8 cellular contexts compared by ENCODE assay signal in genomic region chr3:36380171-36381031, GRCh38. TPM values are rescaled to one million over a fixed set of nuclear protein-coding genes. Genes with fewer than 3 reads are reported as not detected.
A peak's percentile ranks its signal among the peaks of the same experiment; 100 is the strongest.
DNase-seq lines count a peak whose midpoint lies in the region; ATAC-seq and TF ChIP-seq lines count a peak whose summit lies in the region.

A gene with protein sequence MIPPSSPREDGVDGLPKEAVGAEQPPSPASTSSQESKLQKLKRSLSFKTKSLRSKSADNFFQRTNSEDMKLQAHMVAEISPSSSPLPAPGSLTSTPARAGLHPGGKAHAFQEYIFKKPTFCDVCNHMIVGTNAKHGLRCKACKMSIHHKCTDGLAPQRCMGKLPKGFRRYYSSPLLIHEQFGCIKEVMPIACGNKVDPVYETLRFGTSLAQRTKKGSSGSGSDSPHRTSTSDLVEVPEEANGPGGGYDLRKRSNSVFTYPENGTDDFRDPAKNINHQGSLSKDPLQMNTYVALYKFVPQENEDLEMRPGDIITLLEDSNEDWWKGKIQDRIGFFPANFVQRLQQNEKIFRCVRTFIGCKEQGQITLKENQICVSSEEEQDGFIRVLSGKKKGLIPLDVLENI (plus strand): TSS chr3:36380504. CDS start chr3:36380644, 140 bp downstream.

- H4K20me1 ChIP-seq in GM23248 (ENCODE audit: insufficient read depth): no peaks in the 10 kb centered on the region

- H3K27me3 ChIP-seq in BE2C (no peaks in the 10 kb centered on the region), GM23248 (replicated peaks; ENCODE audit: insufficient read depth) (no peaks in the 10 kb centered on the region), esophagus squamous epithelium (peaks cover 0 to 20% (median 0%) of the 10 kb centered on the region in 4 donors)

- H3K36me3 ChIP-seq in BE2C (peaks cover 13% of the 10 kb centered on the region), GM23248 (ENCODE audit: low read depth) (no peaks in the 10 kb centered on the region), esophagus squamous epithelium (no peaks in the 10 kb centered on the region)

- intact Hi-C loops in esophagus squamous epithelium (cut with DNase I): no loop called here

- ATAC-seq in GM19397 (IDR thresholded peaks at IDR 0.05; ENCODE audit: unreplicated experiment) (no peak), HG03196 (IDR thresholded peaks at IDR 0.05; ENCODE audit: unreplicated experiment) (no peak)

- no peaks in the 10 kb centered on the region for H3K9me3 ChIP-seq in BE2C
- no peaks in the 10 kb centered on the region for H3K9me3 ChIP-seq in GM23248 (ENCODE audit: low read depth)
- no peaks in the 10 kb centered on the region for H3K9me3 ChIP-seq in esophagus squamous epithelium

- H3K9me2 ChIP-seq in GM23248 (ENCODE audit: insufficient read depth): 0 out of 2 replicates have a peak, but pooled peaks cover 3% of the 10 kb centered on the region

- H3F3A ChIP-seq in GM23248 (ENCODE audit: insufficient read depth): no peaks in the 10 kb centered on the region

- H3K4me2 ChIP-seq in GM23248 (ENCODE audit: unreplicated experiment): peak within 1 kb of the TSS; percentile 83

- H3K4me3 ChIP-seq in BE2C (ENCODE audit: low read depth, low read length) (peak within 1 kb of the TSS; percentile 89), GM23248 (peak within 1 kb of the TSS; percentile 79), esophagus squamous epithelium (peak within 1 kb of the TSS; percentile 25 to 70 (median 42))

- in situ Hi-C loops in GM23248 (cut with MboI): no loop called here

- DNase-seq in BE2C (peak; percentile 86), GM23248 (peak; percentile 63), SKM-1 (lab: John Stamatoyannopoulos, UW; ENCODE audit: unreplicated experiment) (peak; percentile 45), esophagus squamous epithelium (lab: John Stamatoyannopoulos, UW) (no peak)
- no peak for DNase-seq in activated naive CD4-positive, alpha-beta T cell treated with Interleukin-2 at 50 U/mL for 16 hours

- 2% methylated on average over 47 to 49 of the region's 76 CpGs for WGBS in GM23248 (ENCODE audit: low coverage in 1 of 2, low lambda C conversion rate in 2 of 2, missing lambda C conversion rate in 2 of 2), 2 experiments
- 3% methylated on average over 5 to 17 of the region's 76 CpGs for WGBS in esophagus squamous epithelium, 2 donors

- H3K9me3 Mint-ChIP-seq in nephron: no peaks in the 10 kb centered on the region

- TF ChIP-seq CTCF in BE2C (IDR thresholded peaks at IDR 0.05; ENCODE audit: low read depth, low read length) (no peak), esophagus squamous epithelium (IDR thresholded peaks at IDR 0.05) (no peak), nephron (IDR thresholded peaks at IDR 0.05; ENCODE audit: unreplicated experiment in 3 of 3) (no peak)

- no peak within 1 kb of the TSS for H3K27ac ChIP-seq in GM23248
- peak within 1 kb of the TSS in 2 of 4 donors; percentile 6 to 22 for H3K27ac ChIP-seq in esophagus squamous epithelium

- no peaks in the 10 kb centered on the region for H3K36me3 Mint-ChIP-seq in nephron (ENCODE audit: low read depth)

- H3K4me3 Mint-ChIP-seq in nephron: peak within 1 kb of the TSS; percentile 85 to 90 (median 88)

- no peaks in the 10 kb centered on the region for H3K79me2 ChIP-seq in GM23248 (ENCODE audit: insufficient read depth)

- no peak for TF ChIP-seq POLR2A in esophagus squamous epithelium (IDR thresholded peaks at IDR 0.05)

- H3K4me1 ChIP-seq in BE2C: no peaks in the 10 kb centered on the region
- H3K4me1 ChIP-seq in GM23248 (ENCODE audit: insufficient read depth): no peaks in the 10 kb centered on the region; the same call in 1 of the 2 replicates
- peaks cover 0 to 15% (median 8%) of the 10 kb centered on the region in 3 donors for H3K4me1 ChIP-seq in esophagus squamous epithelium

- H2AFZ ChIP-seq in GM23248: peak within 1 kb of the TSS; percentile 78

- peaks cover 23% of the 10 kb centered on the region for H3K27me3 Mint-ChIP-seq in nephron (ENCODE audit: low read depth)

- peak within 1 kb of the TSS; percentile 65 for H3K9ac ChIP-seq in GM23248

- peaks cover 16% of the 10 kb centered on the region for H3K4me1 Mint-ChIP-seq in nephron

- peak within 1 kb of the TSS in 2 of 3 experiments; percentile 38 to 61 for H3K27ac Mint-ChIP-seq in nephron

RNA-seq across cellular contexts. Expression of the gene that starts here (rescaled TPM):
- 55.6 TPM for polyA plus RNA-seq in BE2C (2012; ENCODE audit: insufficient read depth, insufficient read length, low read depth)
- total RNA-seq in GM23248 (2014; rRNA removed; shearing (Covaris generic)): 10.9 and 16.3 TPM in 2 replicates
- polyA plus RNA-seq in GM23248 (2016; fragmentation: Nextera tagmentation; extraction: Ambion mirVana): 8.3 and 10.5 TPM in 2 replicates
- under 1 TPM; 0.15 to 0.79 (median 0.46) TPM for total RNA-seq in esophagus squamous epithelium

Comparison
In these comparisons a context has a peak if more than half of its experiments do, and no peak if none do; other contexts are left out.
1. DNase-seq: peak in BE2C (single experiment), GM23248 (single experiment) and SKM-1 (single experiment); none in esophagus squamous epithelium (single experiment) and activated naive CD4-positive, alpha-beta T cell treated with Interleukin-2 at 50 U/mL for 16 hours (single experiment).
2. Peak in every context shown above with its lines, with median percentiles within 50 percentile points of each other: H3K4me3 ChIP-seq.